Comparison of ENCODE assay signal across 1 cellular context in genomic region chr12:6960291-6961277, GRCh38.
TF ChIP-seq lines count a peak whose summit lies in the region.

No MANE protein-coding gene starts in this region.

TF ChIP-seq in HepG2, 621 proteins besides CTCF, POLR2A, EP300 and RAD21:
- no peak for TF ChIP-seq ZFYVE20 (CRISPR knock-in tag; IDR thresholded peaks at IDR 0.05; ENCODE audit: borderline replicate concordance, low read depth)
- TF ChIP-seq EHMT2 (IDR thresholded peaks at IDR 0.05; ENCODE audit: borderline replicate concordance, low read depth, low read length), result no peak
- no peak for TF ChIP-seq NR2C2 (CRISPR knock-in tag; IDR thresholded peaks at IDR 0.05; ENCODE audit: borderline replicate concordance)
- TF ChIP-seq SNAI1 (CRISPR knock-in tag; IDR thresholded peaks at IDR 0.05; ENCODE audit: borderline replicate concordance), result no peak
- TF ChIP-seq ZBTB44 (CRISPR knock-in tag; IDR thresholded peaks at IDR 0.05), result no peak
- no peak for TF ChIP-seq MEIS1 (CRISPR knock-in tag; IDR thresholded peaks at IDR 0.05; ENCODE audit: borderline replicate concordance)
- TF ChIP-seq TFAP4 (IDR thresholded peaks at IDR 0.05; ENCODE audit: borderline replicate concordance, low read depth), result no peak
- peak; percentile 21; the same call in 1 of the 2 replicates for TF ChIP-seq STAG1 (CRISPR knock-in tag; IDR thresholded peaks at IDR 0.05)
